ENCODE assay signal across 8 cellular contexts in genomic region chr2:218259099-218259921, GRCh38. TPM values are rescaled to one million over a fixed set of nuclear protein-coding genes. Genes with fewer than 3 reads are reported as not detected.
DNase-seq lines count a peak whose midpoint lies in the region; TF ChIP-seq lines count a peak whose summit lies in the region.

No MANE protein-coding gene starts in this region.

- H3K27me3 ChIP-seq in Caco-2 (replicated peaks; ENCODE audit: control insufficient read depth, insufficient read depth, low read length) (no peaks in the 10 kb centered on the region), MG63 (no peaks in the 10 kb centered on the region)

- TF ChIP-seq CTCF in Caco-2 (IDR thresholded peaks at IDR 0.05; ENCODE audit: insufficient read depth in 1 of 2, low read depth in 1 of 2, low read length in 1 of 2, severe bottlenecking in 1 of 2, unreplicated experiment in 1 of 2) (no peak), fibroblast of villous mesenchyme (IDR thresholded peaks at IDR 0.05; ENCODE audit: insufficient read depth, low read depth, low read length) (no peak), osteocyte (IDR thresholded peaks at IDR 0.05) (no peak)

- intact Hi-C loops in Caco-2 (cut with micrococcal nuclease; ENCODE audit: unreplicated experiment) = no loop called here

- peaks cover 8% of the 10 kb centered on the region for H3K4me1 ChIP-seq in Caco-2

- no peak overlapping the region for H3K4me3 ChIP-seq in Caco-2 (ENCODE audit: low read depth, low read length)
- H3K4me3 ChIP-seq in fibroblast of villous mesenchyme (ENCODE audit: low read depth, low read length) = no peak overlapping the region
- no peak overlapping the region for H3K4me3 ChIP-seq in MG63

- POLR2A ChIA-PET in Caco-2 (lab: Charles Lee) = interaction anchor here (1.0 kb wide), 1 partner anchor 11 kb away, joined by 3 read pairs; the partner anchor contains the start of genes AAMP and PNKD

- H3K4me3 Mint-ChIP-seq in Caco-2 (ENCODE audit: unreplicated experiment) (no peak overlapping the region), osteocyte (ENCODE audit: unreplicated experiment) (no peak overlapping the region)

- peaks cover 2% of the 10 kb centered on the region; the same call in 1 of the 2 replicates for H3K36me3 ChIP-seq in Caco-2 (ENCODE audit: control insufficient read depth, insufficient read depth, low read length)
- peaks cover 17% of the 10 kb centered on the region for H3K36me3 ChIP-seq in MG63

- CTCF ChIA-PET in Caco-2 (lab: Charles Lee) = interaction anchor here (0.7 kb wide), 1 partner anchor 28 kb away, joined by 3 read pairs; no protein-coding TSS in a partner anchor

- H3K9me3 Mint-ChIP-seq in Caco-2 (ENCODE audit: unreplicated experiment) = no peaks in the 10 kb centered on the region
- no peaks in the 10 kb centered on the region for H3K9me3 Mint-ChIP-seq in osteocyte (ENCODE audit: unreplicated experiment)

- H3K27me3 Mint-ChIP-seq in Caco-2 (ENCODE audit: insufficient read depth, unreplicated experiment) (no peaks in the 10 kb centered on the region), osteocyte (ENCODE audit: unreplicated experiment) (no peaks in the 10 kb centered on the region)

- no peaks in the 10 kb centered on the region for H3K9me3 ChIP-seq in Caco-2
- no peaks in the 10 kb centered on the region for H3K9me3 ChIP-seq in MG63

- peaks cover 5% of the 10 kb centered on the region for H3K4me1 Mint-ChIP-seq in Caco-2 (ENCODE audit: low read depth, unreplicated experiment)
- peaks cover 24% of the 10 kb centered on the region for H3K4me1 Mint-ChIP-seq in osteocyte (ENCODE audit: unreplicated experiment)

- peaks cover 58% of the 10 kb centered on the region for H3K36me3 Mint-ChIP-seq in Caco-2 (ENCODE audit: insufficient read depth, unreplicated experiment)
- peaks cover 18% of the 10 kb centered on the region for H3K36me3 Mint-ChIP-seq in osteocyte (ENCODE audit: unreplicated experiment)

- peak overlapping the region; percentile 50 for H3K27ac Mint-ChIP-seq in Caco-2 (ENCODE audit: unreplicated experiment)
- H3K27ac Mint-ChIP-seq in osteocyte (ENCODE audit: unreplicated experiment) = peak overlapping the region; percentile 66

- no TSS peak for BruUV-seq in Caco-2 (replicated peaks; lab: Mats Ljungman, UMichigan)

- DNase-seq in Caco-2 (no peak), SK-N-DZ (ENCODE audit: low spot score) (peak; percentile 80), fibroblast of villous mesenchyme (ENCODE audit: low read depth) (peak; percentile 97), osteocyte (ENCODE audit: extremely low spot score, unreplicated experiment) (no peak), NCI-H345 treated with DMSO at 0.1 percent for 48 hours (lab: John Stamatoyannopoulos, UW; ENCODE audit: unreplicated experiment) (no peak), NK-92 (lab: John Stamatoyannopoulos, UW; ENCODE audit: unreplicated experiment) (no peak), MG63 (no peak)
- DNase-seq in NK-92 treated with Interleukin-12 subunit alpha and Interleukin-12 subunit beta, amount 100 ng/mL, for 24 hours (lab: John Stamatoyannopoulos, UW) = no peak

RNA-seq across cellular contexts. Expression of gene GPBAR1, which starts 1.5 kb away (rescaled TPM):
- 0.29 and 0.44 TPM in 2 replicates for total RNA-seq in Caco-2 (2022)
- 0.91 and 1.2 TPM in 2 replicates for polyA plus RNA-seq in SK-N-DZ (2014; cell fraction: cytosol; rRNA removed)
- polyA plus RNA-seq in SK-N-DZ (2014; cell fraction: nucleus; rRNA removed) = 1.3 TPM in 1 of 2 replicates, not detected in the other
- total RNA-seq in fibroblast of villous mesenchyme = under 0.01 TPM in 1 of 2 replicates, not detected in the other
- total RNA-seq in osteocyte = not detected in 2 replicates
- not detected in 2 replicates for total RNA-seq in MG63 (2014; rRNA removed; shearing (Covaris generic); ENCODE audit: low replicate concordance)

RNA-seq across cellular contexts. Expression of gene AAMP, which starts 10.6 kb away (rescaled TPM):
- total RNA-seq in Caco-2 (2022) = 118 and 125 TPM in 2 replicates
- 128 and 170 TPM in 2 replicates for polyA plus RNA-seq in SK-N-DZ (2014; cell fraction: cytosol; rRNA removed)
- 197 and 224 TPM in 2 replicates for polyA plus RNA-seq in SK-N-DZ (2014; cell fraction: nucleus; rRNA removed)
- total RNA-seq in fibroblast of villous mesenchyme = 104 and 110 TPM in 2 replicates
- total RNA-seq in osteocyte = 62.9 and 66.3 TPM in 2 replicates
- total RNA-seq in MG63 (2014; rRNA removed; shearing (Covaris generic); ENCODE audit: low replicate concordance) = 112 TPM in 2 replicates

RNA-seq across cellular contexts. Expression of gene PNKD, which starts 11.0 kb away (rescaled TPM):
- 39.2 and 42.9 TPM in 2 replicates for total RNA-seq in Caco-2 (2022)
- 72.8 and 76.1 TPM in 2 replicates for polyA plus RNA-seq in SK-N-DZ (2014; cell fraction: cytosol; rRNA removed)
- polyA plus RNA-seq in SK-N-DZ (2014; cell fraction: nucleus; rRNA removed) = 54.6 and 55.3 TPM in 2 replicates
- total RNA-seq in fibroblast of villous mesenchyme = 26.1 and 26.8 TPM in 2 replicates
- 43.0 and 45.0 TPM in 2 replicates for total RNA-seq in osteocyte
- total RNA-seq in MG63 (2014; rRNA removed; shearing (Covaris generic); ENCODE audit: low replicate concordance) = 21.5 and 40.8 TPM in 2 replicates

RNA-seq across cellular contexts. Expression of gene TMBIM1, which starts 33.0 kb away (rescaled TPM):
- 168 and 175 TPM in 2 replicates for total RNA-seq in Caco-2 (2022)
- polyA plus RNA-seq in SK-N-DZ (2014; cell fraction: cytosol; rRNA removed) = 1.6 and 2.0 TPM in 2 replicates
- 1.4 TPM in 2 replicates for polyA plus RNA-seq in SK-N-DZ (2014; cell fraction: nucleus; rRNA removed)
- 123 and 136 TPM in 2 replicates for total RNA-seq in fibroblast of villous mesenchyme
- 86.4 and 97.4 TPM in 2 replicates for total RNA-seq in osteocyte
- total RNA-seq in MG63 (2014; rRNA removed; shearing (Covaris generic); ENCODE audit: low replicate concordance) = 81.0 and 125 TPM in 2 replicates

RNA-seq across cellular contexts. Expression of gene ARPC2, which starts 42.3 kb away (rescaled TPM):
- 284 and 290 TPM in 2 replicates for total RNA-seq in Caco-2 (2022)
- polyA plus RNA-seq in SK-N-DZ (2014; cell fraction: cytosol; rRNA removed) = 158 and 173 TPM in 2 replicates
- polyA plus RNA-seq in SK-N-DZ (2014; cell fraction: nucleus; rRNA removed) = 128 and 135 TPM in 2 replicates
- total RNA-seq in fibroblast of villous mesenchyme = 482 and 483 TPM in 2 replicates
- 265 and 284 TPM in 2 replicates for total RNA-seq in osteocyte
- 505 and 549 TPM in 2 replicates for total RNA-seq in MG63 (2014; rRNA removed; shearing (Covaris generic); ENCODE audit: low replicate concordance)

Comparison
In these comparisons a context has a peak if more than half of its experiments do, and no peak if none do; other contexts are left out.
1. DNase-seq: peak in SK-N-DZ (single experiment) and fibroblast of villous mesenchyme (single experiment); none in Caco-2 (0 of 2), osteocyte (single experiment), NK-92 treated with Interleukin-12 subunit alpha and Interleukin-12 subunit beta, amount 100 ng/mL, for 24 hours (single experiment), NCI-H345 treated with DMSO at 0.1 percent for 48 hours (single experiment), NK-92 (single experiment) and MG63 (single experiment).